ENCODE assay signal across 22 cellular contexts in the genomic region with DNA sequence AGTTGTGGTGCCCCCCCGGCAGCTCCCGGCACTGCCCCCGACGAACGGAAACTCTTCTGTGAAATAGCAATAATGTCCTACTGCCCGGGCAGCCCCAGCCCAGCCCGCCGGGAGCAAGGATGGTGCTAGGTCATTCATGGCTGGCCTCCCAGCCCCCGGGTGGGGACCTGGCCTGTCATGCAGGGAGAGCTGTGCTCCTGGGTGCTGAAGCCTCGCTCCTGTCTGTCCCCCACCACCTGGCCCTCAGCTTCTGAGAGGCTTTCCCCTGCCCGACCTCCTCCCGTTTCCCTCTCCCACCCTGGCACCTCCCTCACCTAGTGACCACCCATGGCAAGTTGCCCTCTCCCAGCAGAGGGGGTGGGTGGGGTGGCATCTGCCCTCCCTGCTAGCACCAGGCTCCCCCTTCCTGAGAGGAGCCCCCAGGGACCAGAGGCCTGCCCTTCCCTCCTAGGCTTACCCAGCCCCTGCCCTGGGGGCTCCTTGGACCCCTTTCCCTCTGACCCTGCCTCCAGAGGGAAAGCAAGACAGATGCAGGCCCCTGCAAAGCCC. TPM values are rescaled to one million over a fixed set of nuclear protein-coding genes. Genes with fewer than 3 reads are reported as not detected.
A peak's percentile ranks its signal among the peaks of the same experiment; 100 is the strongest.
DNase-seq lines count a peak whose midpoint lies in the region; ATAC-seq, FAIRE-seq and TF ChIP-seq lines count a peak whose summit lies in the region.
"Had no signal": no experiment of that assay in that cellular context is flagged by ENCODE, and none has a peak within 500 bp of the region (broad histone marks: within the 10 kb centered on the region; RNA-seq: fewer than 3 reads in every experiment).

No MANE protein-coding gene starts in this region.

- H3K9ac ChIP-seq in BLaER1 (peak overlapping the region; percentile 36; the same call in 1 of the 2 replicates), PC-3 (ENCODE audit: low read length) (no peak overlapping the region), endothelial cell of umbilical vein (replicated peaks; ENCODE audit: extremely low read depth, insufficient read depth, low read length) (no peak overlapping the region)

- no peak overlapping the region for H3K4me3 Mint-ChIP-seq in activated T-cell treated with anti-CD3 and anti-CD28 coated beads, Interleukin-2, amount 50 U/mL, for 72 hours
- H3K4me3 Mint-ChIP-seq: CD4-positive, CD25-positive, alpha-beta regulatory T cell; IgD-negative memory B cell had no signal

- no peaks in the 10 kb centered on the region for H3K9me3 ChIP-seq in A549
- H3K9me3 ChIP-seq in BLaER1, result no peaks in the 10 kb centered on the region
- no peaks in the 10 kb centered on the region for H3K9me3 ChIP-seq in PC-3 (ENCODE audit: low read length)
- H3K9me3 ChIP-seq in endothelial cell of umbilical vein (replicated peaks; ENCODE audit: control insufficient read depth, insufficient read depth, low read length), result no peaks in the 10 kb centered on the region
- H3K9me3 ChIP-seq: Peyer's patch had no signal

- H3K79me2 ChIP-seq in PC-3 (ENCODE audit: low read length) (no peaks in the 10 kb centered on the region), endothelial cell of umbilical vein (ENCODE audit: control insufficient read depth, insufficient read depth, low read length) (no peaks in the 10 kb centered on the region)

- 75% methylated on average over 8 of the region's 12 CpGs for WGBS in A549 (ENCODE audit: missing lambda C conversion rate)

- no peaks in the 10 kb centered on the region for H3K27me3 Mint-ChIP-seq in activated T-cell treated with anti-CD3 and anti-CD28 coated beads, Interleukin-2, amount 50 U/mL, for 72 hours (ENCODE audit: low read depth)
- H3K27me3 Mint-ChIP-seq: CD4-positive, CD25-positive, alpha-beta regulatory T cell; IgD-negative memory B cell had no signal

- intact Hi-C loops in PC-3 (cut with micrococcal nuclease) (no loop called here), endothelial cell of umbilical vein (cut with micrococcal nuclease) (no loop called here)

- H2AFZ ChIP-seq in PC-3 (ENCODE audit: low read length) (no peak overlapping the region), endothelial cell of umbilical vein (ENCODE audit: low read depth, low read length) (no peak overlapping the region)

- H3K36me3 Mint-ChIP-seq in activated T-cell treated with anti-CD3 and anti-CD28 coated beads, Interleukin-2, amount 50 U/mL, for 72 hours (ENCODE audit: insufficient read depth in 2 of 2), result peaks cover 0 to 3% of the 10 kb centered on the region in 2 donors
- H3K36me3 Mint-ChIP-seq: CD4-positive, CD25-positive, alpha-beta regulatory T cell; IgD-negative memory B cell had no signal

- CTCF ChIA-PET in A549 (lab: Yijun Ruan, JAX) (interaction anchor here (0.9 to 22.8 kb wide), 8 partner anchors 8 to 67 kb away, joined by 3 to 423 read pairs (median 34); a partner anchor contains a TSS), PC-3 (lab: Charles Lee) (no interaction called here), endothelial cell of umbilical vein (lab: Charles Lee) (interaction anchor here (1.1 to 4.2 kb wide), 3 partner anchors 49 to 84 kb away, joined by 3 to 29 read pairs (median 4); no protein-coding TSS in a partner anchor)

- H3K4me1 ChIP-seq in A549 (peaks cover 17% of the 10 kb centered on the region; the same call in 2 of the 3 replicates), BLaER1 (peaks cover 46% of the 10 kb centered on the region), PC-3 (ENCODE audit: insufficient read depth, low read length) (no peaks in the 10 kb centered on the region), endothelial cell of umbilical vein (ENCODE audit: control insufficient read depth, extremely low read depth, insufficient read depth, low read length) (no peaks in the 10 kb centered on the region)
- H3K4me1 ChIP-seq: Peyer's patch had no signal

- DNase-seq in A549 (ENCODE audit: low read depth in 1 of 2, low spot score in 1 of 2) (no peak), PC-3 (no peak), endothelial cell of umbilical vein (ENCODE audit: low read depth, low spot score) (no peak), pons (ENCODE audit: low spot score) (no peak), GM12891 (ENCODE audit: insufficient read length, low spot score) (no peak)
- DNase-seq in NK-92 treated with Interleukin-12 subunit alpha and Interleukin-12 subunit beta, amount 100 ng/mL, for 24 hours (lab: John Stamatoyannopoulos, UW), result no peak
- DNase-seq in activated T-cell treated with anti-CD3 and anti-CD28 coated beads, Interleukin-2, amount 50 U/mL, for 72 hours, result no peak
- DNase-seq: CD4-positive, CD25-positive, alpha-beta regulatory T cell; COR-L47; DMS153; GF-D8; Kasumi-1; MM.1S; NCI-H1092 treated with DMSO at 0.1 percent for 48 hours; NCI-H1694; NCI-H2081 treated with DMSO at 0.1 percent for 48 hours; NCI-H774; Peyer's patch; SW 1271; T-helper 2 cell had no signal

- peaks cover 96% of the 10 kb centered on the region for H3K36me3 ChIP-seq in BLaER1
- no peaks in the 10 kb centered on the region for H3K36me3 ChIP-seq in PC-3 (ENCODE audit: low read depth, low read length)
- H3K36me3 ChIP-seq in endothelial cell of umbilical vein (ENCODE audit: control insufficient read depth in 2 of 2, extremely low read depth in 1 of 2, insufficient read depth in 2 of 2, low read length in 2 of 2), result peaks cover 3 to 20% of the 10 kb centered on the region in 2 experiments

- no peak for TF ChIP-seq RAD21 in A549 (conservative IDR thresholded peaks at IDR 0.05 in 1 of 2, IDR thresholded peaks at IDR 0.05 in 1 of 2)

- H3K27me3 ChIP-seq in BLaER1 (no peaks in the 10 kb centered on the region), PC-3 (ENCODE audit: low read length) (no peaks in the 10 kb centered on the region), endothelial cell of umbilical vein (ENCODE audit: control insufficient read depth in 2 of 2, insufficient read depth in 2 of 2, low read length in 2 of 2) (no peaks in the 10 kb centered on the region)
- H3K27me3 ChIP-seq: Peyer's patch had no signal

- TF ChIP-seq CTCF in A549 (IDR thresholded peaks at IDR 0.05) (no peak), PC-3 (conservative IDR thresholded peaks at IDR 0.05; ENCODE audit: low read depth, low read length) (no peak), endothelial cell of umbilical vein (IDR thresholded peaks at IDR 0.05; ENCODE audit: extremely low read depth in 1 of 2, insufficient read depth in 1 of 2, low read depth in 1 of 2, low read length in 2 of 2) (no peak)

- H3K4me3 ChIP-seq in A549 (no peak overlapping the region), BLaER1 (no peak overlapping the region), PC-3 (ENCODE audit: low read length) (no peak overlapping the region), endothelial cell of umbilical vein (replicated peaks in 1 of 3; ENCODE audit: insufficient read depth in 1 of 3, low read depth in 1 of 3, low read length in 3 of 3) (no peak overlapping the region)
- H3K4me3 ChIP-seq: Peyer's patch had no signal

- no peaks in the 10 kb centered on the region for H3K9me1 ChIP-seq in endothelial cell of umbilical vein (replicated peaks; ENCODE audit: control insufficient read depth, extremely low read depth, insufficient read depth, low read length)

- TF ChIP-seq EP300 in A549 (IDR thresholded peaks at IDR 0.05), result no peak

- H3K4me2 ChIP-seq in A549 (no peak overlapping the region), BLaER1 (no peak overlapping the region), PC-3 (ENCODE audit: low read length) (no peak overlapping the region), endothelial cell of umbilical vein (ENCODE audit: insufficient read depth, low read length) (no peak overlapping the region)

- TSS peak; percentile 10 for BruUV-seq in PC-3 (replicated peaks; lab: Mats Ljungman, UMichigan)
- BruUV-seq in endothelial cell of umbilical vein (replicated peaks; lab: Mats Ljungman, UMichigan), result TSS peak; percentile 15

- POLR2A ChIA-PET in A549 (lab: Yijun Ruan, JAX), result interaction anchor here (0.6 kb wide), 1 partner anchor 30 kb away, joined by 3 read pairs; no protein-coding TSS in a partner anchor
- POLR2A ChIA-PET in PC-3 (lab: Charles Lee; ENCODE audit: unreplicated experiment), result no interaction called here
- POLR2A ChIA-PET in endothelial cell of umbilical vein (lab: Charles Lee), result no interaction called here

- H3K4me1 Mint-ChIP-seq in activated T-cell treated with anti-CD3 and anti-CD28 coated beads, Interleukin-2, amount 50 U/mL, for 72 hours (ENCODE audit: low read depth), result no peaks in the 10 kb centered on the region
- H3K4me1 Mint-ChIP-seq: CD4-positive, CD25-positive, alpha-beta regulatory T cell; IgD-negative memory B cell had no signal

- H3K27ac ChIP-seq in A549 (peak overlapping the region in 1 of 2 experiments; percentile 27; a peak in 1 of 6 replicates), BLaER1 (peak overlapping the region; percentile 19), PC-3 (ENCODE audit: low read length) (no peak overlapping the region), endothelial cell of umbilical vein (ENCODE audit: insufficient read depth, low read depth, low read length) (no peak overlapping the region)
- H3K27ac ChIP-seq: Peyer's patch had no signal

- FAIRE-seq in A549 (lab: Jason Lieb, UNC) (no peak), endothelial cell of umbilical vein (lab: Jason Lieb, UNC) (no peak), GM12891 (lab: Jason Lieb, UNC) (no peak)

- dilution Hi-C loops in endothelial cell of umbilical vein (cut with MboI; ENCODE audit: extremely low pct_ligation_motif_present, low sequenced_read_pairs), result no loop called here

- H3K27ac Mint-ChIP-seq in activated T-cell treated with anti-CD3 and anti-CD28 coated beads, Interleukin-2, amount 50 U/mL, for 72 hours, result no peak overlapping the region
- H3K27ac Mint-ChIP-seq: CD4-positive, CD25-positive, alpha-beta regulatory T cell; IgD-negative memory B cell had no signal

- H3K9me2 ChIP-seq in PC-3 (replicated peaks; ENCODE audit: low read length), result no peaks in the 10 kb centered on the region

- no peaks in the 10 kb centered on the region for H3K9me3 Mint-ChIP-seq in activated T-cell treated with anti-CD3 and anti-CD28 coated beads, Interleukin-2, amount 50 U/mL, for 72 hours
- H3K9me3 Mint-ChIP-seq: CD4-positive, CD25-positive, alpha-beta regulatory T cell; IgD-negative memory B cell had no signal

- H4K20me1 ChIP-seq in BLaER1 (peaks cover 88% of the 10 kb centered on the region), PC-3 (ENCODE audit: low read length) (no peaks in the 10 kb centered on the region), endothelial cell of umbilical vein (replicated peaks; ENCODE audit: control insufficient read depth, extremely low read depth, insufficient read depth, low read length) (no peaks in the 10 kb centered on the region)

- peak in 1 of 2 experiments; percentile 5; a peak in 2 of 6 replicates for ATAC-seq in A549
- no peak for ATAC-seq in PC-3
- ATAC-seq in activated T-cell treated with anti-CD3 and anti-CD28 coated beads, Interleukin-2, amount 50 U/mL, for 72 hours (replicated peaks in 1 of 2), result no peak

- TF ChIP-seq POLR2A in A549 (IDR thresholded peaks at IDR 0.05; ENCODE audit: low read length), result no peak
- TF ChIP-seq POLR2A in endothelial cell of umbilical vein (IDR thresholded peaks at IDR 0.05; ENCODE audit: low read depth, low read length), result no peak
- TF ChIP-seq POLR2A in GM12891 (IDR thresholded peaks at IDR 0.05; ENCODE audit: low read depth, low read length), result no peak

- no peaks in the 10 kb centered on the region for H3F3A ChIP-seq in PC-3 (ENCODE audit: low read length, unreplicated experiment)

RNA-seq across cellular contexts. Expression of a gene that starts 13.5 kb away (rescaled TPM):
- polyA plus RNA-seq in A549 (2011; rRNA removed) (42.5 and 55.1 TPM in 2 replicates), A549 (2017; fragmentation: RNase III; extraction: RNeasy Plus Mini Kit Qiagen cat#74134 plus additional on column Dnase treatment) (58.7 to 64.3 TPM (median 59.1 TPM) in 3 replicates), endothelial cell of umbilical vein (67.2 and 76.2 TPM in 2 replicates)
- 169 and 194 TPM in 2 replicates for polyA plus RNA-seq in A549 (2012; cell fraction: cytosol; rRNA removed)
- 144 and 160 TPM in 2 replicates for polyA plus RNA-seq in A549 (2012; cell fraction: nucleus; rRNA removed)
- 9.2 and 9.3 TPM in 2 replicates for polyA minus RNA-seq in A549 (2011; rRNA and poly(A)+ RNA removed)
- total RNA-seq in PC-3 (2014; rRNA removed) (91.2 and 95.5 TPM in 2 replicates), endothelial cell of umbilical vein (35.8 and 40.0 TPM in 2 replicates)
- polyA plus RNA-seq in endothelial cell of umbilical vein (2011; cell fraction: cytosol; rRNA removed), result 44.4 and 44.5 TPM in 2 replicates
- 29.7 and 31.7 TPM in 2 replicates for polyA plus RNA-seq in endothelial cell of umbilical vein (2011; cell fraction: nucleus; rRNA removed)
- polyA plus RNA-seq in endothelial cell of umbilical vein (2012), result 30.5 and 35.6 TPM in 2 replicates
- polyA minus RNA-seq in endothelial cell of umbilical vein, result 13.0 and 13.5 TPM in 2 replicates
- 10.9 TPM for polyA minus RNA-seq in endothelial cell of umbilical vein (2011; cell fraction: cytosol; rRNA and poly(A)+ RNA removed)
- 10.6 and 12.3 TPM in 2 replicates for polyA minus RNA-seq in endothelial cell of umbilical vein (2011; cell fraction: nucleus; rRNA and poly(A)+ RNA removed)
- 42.2 TPM for polyA plus RNA-seq in GM12891 (2012; ENCODE audit: low read depth, missing spikeins)
- 10 to 100 TPM; 46.6 to 48.2 TPM for total RNA-seq in activated T-cell treated with anti-CD3 and anti-CD28 coated beads, Interleukin-2, amount 50 U/mL, for 72 hours

RNA-seq across cellular contexts. Expression of a gene that starts 21.7 kb away (rescaled TPM):
- polyA plus RNA-seq in A549 (2011; rRNA removed) (5.5 and 6.8 TPM in 2 replicates), A549 (2017; fragmentation: RNase III; extraction: RNeasy Plus Mini Kit Qiagen cat#74134 plus additional on column Dnase treatment) (15.8 to 19.5 TPM (median 16.3 TPM) in 3 replicates), endothelial cell of umbilical vein (4.6 and 5.1 TPM in 2 replicates)
- 20.8 and 29.4 TPM in 2 replicates for polyA plus RNA-seq in A549 (2012; cell fraction: cytosol; rRNA removed)
- polyA plus RNA-seq in A549 (2012; cell fraction: nucleus; rRNA removed), result 37.1 and 54.5 TPM in 2 replicates
- 3.3 and 6.4 TPM in 2 replicates for polyA minus RNA-seq in A549 (2011; rRNA and poly(A)+ RNA removed)
- total RNA-seq in PC-3 (2014; rRNA removed) (2.1 and 5.9 TPM in 2 replicates), endothelial cell of umbilical vein (10.1 and 11.3 TPM in 2 replicates)
- 5.2 and 7.1 TPM in 2 replicates for polyA plus RNA-seq in endothelial cell of umbilical vein (2011; cell fraction: cytosol; rRNA removed)
- 4.7 and 5.8 TPM in 2 replicates for polyA plus RNA-seq in endothelial cell of umbilical vein (2011; cell fraction: nucleus; rRNA removed)
- 7.3 and 11.8 TPM in 2 replicates for polyA plus RNA-seq in endothelial cell of umbilical vein (2012)
- polyA minus RNA-seq in endothelial cell of umbilical vein, result 2.0 and 3.2 TPM in 2 replicates
- polyA minus RNA-seq in endothelial cell of umbilical vein (2011; cell fraction: cytosol; rRNA and poly(A)+ RNA removed), result 7.5 TPM
- polyA minus RNA-seq in endothelial cell of umbilical vein (2011; cell fraction: nucleus; rRNA and poly(A)+ RNA removed), result 1.0 and 2.9 TPM in 2 replicates
- 0.31 TPM for polyA plus RNA-seq in GM12891 (2012; ENCODE audit: low read depth, missing spikeins)
- 1 to 10 TPM; 1.3 to 1.7 TPM for total RNA-seq in activated T-cell treated with anti-CD3 and anti-CD28 coated beads, Interleukin-2, amount 50 U/mL, for 72 hours
- total RNA-seq: CD4-positive, CD25-positive, alpha-beta regulatory T cell had no signal
- polyA plus RNA-seq: IgD-negative memory B cell had no signal

RNA-seq across cellular contexts. Expression of a gene that starts 34.0 kb away (rescaled TPM):
- 2.0 and 2.3 TPM in 2 replicates for polyA plus RNA-seq in A549 (2011; rRNA removed)
- polyA plus RNA-seq in A549 (2012; cell fraction: cytosol; rRNA removed), result 6.1 and 9.5 TPM in 2 replicates
- 14.0 and 32.6 TPM in 2 replicates for polyA plus RNA-seq in A549 (2012; cell fraction: nucleus; rRNA removed)
- 4.0 to 4.7 TPM (median 4.2 TPM) in 3 replicates for polyA plus RNA-seq in A549 (2017; fragmentation: RNase III; extraction: RNeasy Plus Mini Kit Qiagen cat#74134 plus additional on column Dnase treatment)
- 1.3 and 1.8 TPM in 2 replicates for polyA minus RNA-seq in A549 (2011; rRNA and poly(A)+ RNA removed)
- total RNA-seq in PC-3 (2014; rRNA removed), result 12.2 and 13.6 TPM in 2 replicates
- 0.14 and 0.42 TPM in 2 replicates for total RNA-seq in endothelial cell of umbilical vein
- polyA plus RNA-seq in endothelial cell of umbilical vein, result 0.41 and 0.57 TPM in 2 replicates
- polyA plus RNA-seq in endothelial cell of umbilical vein (2011; cell fraction: cytosol; rRNA removed), result 0.09 and 0.13 TPM in 2 replicates
- 0.11 and 0.18 TPM in 2 replicates for polyA plus RNA-seq in endothelial cell of umbilical vein (2011; cell fraction: nucleus; rRNA removed)
- 0.11 and 0.20 TPM in 2 replicates for polyA plus RNA-seq in endothelial cell of umbilical vein (2012)
- polyA minus RNA-seq in endothelial cell of umbilical vein, result 0.08 and 0.32 TPM in 2 replicates
- polyA minus RNA-seq in endothelial cell of umbilical vein (2011; cell fraction: cytosol; rRNA and poly(A)+ RNA removed), result 1.3 TPM
- 0.29 and 0.43 TPM in 2 replicates for polyA minus RNA-seq in endothelial cell of umbilical vein (2011; cell fraction: nucleus; rRNA and poly(A)+ RNA removed)
- polyA plus RNA-seq in GM12891 (2012; ENCODE audit: low read depth, missing spikeins), result 0.15 TPM
- not detected for total RNA-seq in activated T-cell treated with anti-CD3 and anti-CD28 coated beads, Interleukin-2, amount 50 U/mL, for 72 hours
